Comparison of ENCODE assay signal across 1 cellular context in genomic region chr16:68244481-68244902, GRCh38.
TF ChIP-seq lines count a peak whose summit lies in the region.

No MANE protein-coding gene starts in this region.

TF ChIP-seq in HEK293T, 16 proteins besides CTCF, POLR2A, EP300 and RAD21 (continued from another document):
- TF ChIP-seq CTBP1 (IDR thresholded peaks at IDR 0.05; ENCODE audit: borderline replicate concordance) (no peak), L3MBTL2 (conservative IDR thresholded peaks at IDR 0.05) (no peak), LEF1 (IDR thresholded peaks at IDR 0.05; ENCODE audit: borderline replicate concordance) (no peak), FOXK2 (IDR thresholded peaks at IDR 0.05) (no peak), HDGF (IDR thresholded peaks at IDR 0.05; ENCODE audit: borderline replicate concordance) (no peak), ELF4 (IDR thresholded peaks at IDR 0.05) (no peak), NFRKB (IDR thresholded peaks at IDR 0.05) (no peak), BHLHE40 (IDR thresholded peaks at IDR 0.05; ENCODE audit: borderline replicate concordance) (no peak), FOXM1 (IDR thresholded peaks at IDR 0.05; ENCODE audit: borderline replicate concordance) (no peak)
TF ChIP-seq in HEK293T: peak in this region for 0.
